In genomic region chr9:126126012-126126411, GRCh38 we compare ENCODE assay signal across 24 cellular contexts.
A peak's percentile ranks its signal among the peaks of the same experiment; 100 is the strongest.
DNase-seq lines count a peak whose midpoint lies in the region; TF ChIP-seq lines count a peak whose summit lies in the region.
"Had no signal": no experiment of that assay in that cellular context is flagged by ENCODE, and none has a peak within 500 bp of the region (broad histone marks: within the 10 kb centered on the region; RNA-seq: fewer than 3 reads in every experiment).

No MANE protein-coding gene starts in this region.

- H2AFZ ChIP-seq in trophoblast cell (ENCODE audit: insufficient read depth, low read length, poor library complexity): no peak overlapping the region

- POLR2A ChIA-PET in GM10248 (lab: Yijun Ruan, JAX): no interaction called here

- in situ Hi-C loops in HAP-1 (cut with MboI; ENCODE audit: low sequenced_read_pairs): no loop called here

- H3K27ac ChIP-seq in esophagus muscularis mucosa (replicated peaks in 1 of 4) (peak overlapping the region; percentile 5 to 57 (median 46)), trophoblast cell (ENCODE audit: low read depth, low read length) (no peak overlapping the region)
- H3K27ac ChIP-seq: colonic mucosa, skin epidermis, thoracic aorta had no signal

- no peak overlapping the region for H2BK120ac ChIP-seq in trophoblast cell (ENCODE audit: insufficient read depth, low read length, poor library complexity)

- H3K14ac ChIP-seq in trophoblast cell (ENCODE audit: low read length): no peak overlapping the region

- intact Hi-C loops in esophagus muscularis mucosa (cut with DNase I): no loop called here

- WGBS in esophagus muscularis mucosa: 60% methylated on average over 1 of the region's 4 CpGs
- WGBS in trophoblast cell (ENCODE audit: extremely low coverage, insufficient coverage, insufficient read length): no CpG with 5 or more reads among the region's 4 CpGs

- no peak overlapping the region for H3K23ac ChIP-seq in trophoblast cell (ENCODE audit: low read length)

- peak overlapping the region; percentile 64 for H4K91ac ChIP-seq in trophoblast cell (ENCODE audit: low read depth, low read length)

- H3K9me3 ChIP-seq in esophagus muscularis mucosa (no peaks in the 10 kb centered on the region), trophoblast cell (ENCODE audit: insufficient read depth, low read depth, low read length) (peaks cover 3% of the 10 kb centered on the region), HAP-1 (no peaks in the 10 kb centered on the region)
- H3K9me3 ChIP-seq: colonic mucosa, thoracic aorta had no signal

- H3K27me3 ChIP-seq in esophagus muscularis mucosa (peaks cover 0 to 3% (median 0%) of the 10 kb centered on the region in 4 donors), trophoblast cell (ENCODE audit: insufficient read depth, low read length) (no peaks in the 10 kb centered on the region), HAP-1 (ENCODE audit: low read depth) (peaks cover 5% of the 10 kb centered on the region; the same call in 1 of the 2 replicates)
- H3K27me3 ChIP-seq: colonic mucosa had no signal

- H4K8ac ChIP-seq in trophoblast cell (ENCODE audit: low read depth, low read length): no peak overlapping the region

- no peak overlapping the region for H3K4ac ChIP-seq in trophoblast cell (ENCODE audit: low read depth, low read length)

- no peaks in the 10 kb centered on the region for H3K79me2 ChIP-seq in trophoblast cell (ENCODE audit: control insufficient read depth, insufficient read depth, low read length, poor library complexity)

- H2BK12ac ChIP-seq in trophoblast cell (ENCODE audit: low read length): no peak overlapping the region

- H3K4me3 ChIP-seq in esophagus muscularis mucosa (no peak overlapping the region), trophoblast cell (ENCODE audit: low read depth, low read length) (no peak overlapping the region), HAP-1 (no peak overlapping the region)
- H3K4me3 ChIP-seq: colonic mucosa, skin epidermis, thoracic aorta had no signal

- H3K36me3 ChIP-seq in esophagus muscularis mucosa (no peaks in the 10 kb centered on the region), trophoblast cell (ENCODE audit: control insufficient read depth in 1 of 2, insufficient read depth in 2 of 2, low read length in 2 of 2) (no peaks in the 10 kb centered on the region), HAP-1 (replicated peaks) (no peaks in the 10 kb centered on the region)
- H3K36me3 ChIP-seq: colonic mucosa, thoracic aorta had no signal

- no peak for TF ChIP-seq POLR2A in esophagus muscularis mucosa (IDR thresholded peaks at IDR 0.05; ENCODE audit: low read depth)

- H2BK5ac ChIP-seq in trophoblast cell (ENCODE audit: low read depth, low read length, poor library complexity): no peak overlapping the region

- TF ChIP-seq EP300 in esophagus muscularis mucosa (IDR thresholded peaks at IDR 0.05): no peak

- H3K18ac ChIP-seq in trophoblast cell (ENCODE audit: low read length): no peak overlapping the region

- H3K4me1 ChIP-seq in esophagus muscularis mucosa: peaks cover 9 to 35% (median 27%) of the 10 kb centered on the region in 4 donors
- peaks cover 7 to 9% of the 10 kb centered on the region in 2 experiments for H3K4me1 ChIP-seq in trophoblast cell (ENCODE audit: control insufficient read depth in 1 of 2, insufficient read depth in 2 of 2, low read length in 2 of 2)
- H3K4me1 ChIP-seq in HAP-1: no peaks in the 10 kb centered on the region
- H3K4me1 ChIP-seq: colonic mucosa had no signal

- H4K12ac ChIP-seq in trophoblast cell (ENCODE audit: low read depth, low read length): no peak overlapping the region

- H3K4me2 ChIP-seq in trophoblast cell (ENCODE audit: low read length): peak overlapping the region; percentile 44

- H3K9ac ChIP-seq in trophoblast cell (ENCODE audit: low read length): no peak overlapping the region

- peaks cover 2% of the 10 kb centered on the region for H3K79me1 ChIP-seq in trophoblast cell (ENCODE audit: low read length)

- CTCF ChIA-PET in GM10248 (lab: Yijun Ruan, JAX): interaction anchor here (1.0 kb wide), 1 partner anchor 21 kb away, joined by 3 read pairs; no protein-coding TSS in a partner anchor

- H2AK5ac ChIP-seq in trophoblast cell (ENCODE audit: low read length): no peak overlapping the region

- DNase-seq in AG20443 (ENCODE audit: low spot score) (peak; percentile 7), GM10248 (ENCODE audit: extremely low spot score) (peak; percentile 2), esophagus muscularis mucosa (ENCODE audit: extremely low spot score) (peak; percentile 89), trophoblast cell (no peak), NCI-H1694 (lab: John Stamatoyannopoulos, UW) (no peak), RKO (ENCODE audit: low spot score) (no peak), NCI-H524 treated with DMSO at 0.1 percent for 48 hours (lab: John Stamatoyannopoulos, UW) (no peak), HAP-1 (ENCODE audit: low spot score in 2 of 2) (no peak)
- DNase-seq: activated gamma-delta T cell; activated naive CD8-positive, alpha-beta T cell treated with anti-CD3 and anti-CD28 coated beads for 36 hours; activated T-cell treated with anti-CD3 and anti-CD28 coated beads, Interleukin-2, amount 50 U/mL, for 1 hour; aorta; CD8-positive, alpha-beta memory T cell; colonic mucosa; effector memory CD4-positive, alpha-beta T cell; HCEC 1CT; Karpas-422; naive thymus-derived CD8-positive, alpha-beta T cell; NCI-H1417; NCI-H226; Right ventricle myocardium superior; stimulated activated naive CD8-positive, alpha-beta T cell treated with anti-CD3 and anti-CD28 coated beads, Interleukin-15, Interleukin-2, amounts not matched to agents 100 U/mL and 50 U/mL, for 24 hours had no signal

- TF ChIP-seq CTCF in GM10248 (IDR thresholded peaks at IDR 0.05; ENCODE audit: control extremely low read depth, extremely low read depth, low read depth, missing control alignments) (no peak), esophagus muscularis mucosa (IDR thresholded peaks at IDR 0.05) (no peak)

Comparison
In these comparisons a context has a peak if more than half of its experiments do, and no peak if none do; other contexts are left out.
1. DNase-seq: peak in AG20443 (single experiment), GM10248 (single experiment) and esophagus muscularis mucosa (single experiment); none in trophoblast cell (0 of 2), NCI-H1694 (single experiment), RKO (single experiment), NCI-H524 treated with DMSO at 0.1 percent for 48 hours (single experiment) and HAP-1 (0 of 2).